Comparison of ENCODE assay signal across 11 cellular contexts in the genomic region with DNA sequence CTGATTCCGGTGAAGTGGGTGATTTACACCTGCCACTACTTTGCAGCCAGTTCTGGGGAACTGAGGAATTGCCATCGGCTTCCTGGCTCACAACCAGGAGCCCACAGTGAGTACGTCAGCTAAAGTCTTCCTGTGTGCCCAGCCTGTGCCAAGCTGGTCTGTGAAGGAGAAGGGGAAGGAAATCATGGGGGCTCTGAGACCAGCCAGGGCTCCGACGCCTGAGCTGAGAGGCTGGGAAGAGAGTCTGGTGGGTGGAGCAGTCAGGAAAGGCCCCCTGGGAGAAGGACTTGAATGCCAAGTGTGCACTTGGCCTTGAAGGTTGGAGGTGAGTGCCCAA. TPM values are rescaled to one million over a fixed set of nuclear protein-coding genes. Genes with fewer than 3 reads are reported as not detected.
DNase-seq lines count a peak whose midpoint lies in the region; ATAC-seq, FAIRE-seq and TF ChIP-seq lines count a peak whose summit lies in the region.
"Had no signal": no experiment of that assay in that cellular context is flagged by ENCODE, and none has a peak within 500 bp of the region (broad histone marks: within the 10 kb centered on the region; RNA-seq: fewer than 3 reads in every experiment).

No MANE protein-coding gene starts in this region.

- H3K4me3 ChIP-seq in astrocyte (ENCODE audit: insufficient read depth, low read depth, low read length) (no peak overlapping the region), iPS-18a (ENCODE audit: low read length) (peak overlapping the region; percentile 84), skeletal muscle satellite cell (ENCODE audit: low read length) (peak overlapping the region; percentile 83)

- no peak for FAIRE-seq in astrocyte (lab: Jason Lieb, UNC)

- no peaks in the 10 kb centered on the region for H4K20me1 ChIP-seq in astrocyte (ENCODE audit: insufficient read depth, low read length)

- H3K36me3 ChIP-seq in astrocyte (ENCODE audit: insufficient read depth, low read length) (no peaks in the 10 kb centered on the region), iPS-18a (ENCODE audit: control insufficient read depth, low read depth, low read length) (no peaks in the 10 kb centered on the region), skeletal muscle satellite cell (ENCODE audit: insufficient read depth, low read length) (no peaks in the 10 kb centered on the region)

- H3K27me3 Mint-ChIP-seq in astrocyte (ENCODE audit: low read depth, unreplicated experiment), result peaks cover 2% of the 10 kb centered on the region

- H3K9me3 Mint-ChIP-seq in astrocyte (ENCODE audit: unreplicated experiment), result no peaks in the 10 kb centered on the region
- H3K9me3 Mint-ChIP-seq: memory B cell had no signal

- H3K9me3 ChIP-seq in astrocyte (ENCODE audit: insufficient read depth, low read depth, low read length), result no peaks in the 10 kb centered on the region
- H3K9me3 ChIP-seq in iPS-18a (ENCODE audit: control insufficient read depth, low read depth, low read length), result no peaks in the 10 kb centered on the region
- no peaks in the 10 kb centered on the region for H3K9me3 ChIP-seq in skeletal muscle satellite cell (replicated peaks; ENCODE audit: low read length)

- intact Hi-C loops in left colon (cut with DNase I, micrococcal nuclease), result no loop called here

- TF ChIP-seq CTCF in astrocyte (IDR thresholded peaks at IDR 0.05; ENCODE audit: insufficient read depth, low read depth, low read length), result no peak

- no peak overlapping the region for H3K9ac ChIP-seq in astrocyte (ENCODE audit: low read length)
- no peak overlapping the region for H3K9ac ChIP-seq in iPS-18a (ENCODE audit: low read length)
- H3K9ac ChIP-seq in skeletal muscle satellite cell (ENCODE audit: low read depth, low read length), result peak overlapping the region; percentile 77

- no peaks in the 10 kb centered on the region for H3K4me1 Mint-ChIP-seq in astrocyte (ENCODE audit: low read depth, unreplicated experiment)

- H3K27ac Mint-ChIP-seq in astrocyte (ENCODE audit: unreplicated experiment), result no peak overlapping the region
- H3K27ac Mint-ChIP-seq: memory B cell had no signal

- H3K27ac ChIP-seq in astrocyte (ENCODE audit: low read depth, low read length), result no peak overlapping the region
- no peak overlapping the region for H3K27ac ChIP-seq in iPS-18a (ENCODE audit: low read length)

- H3K4me2 ChIP-seq in astrocyte (ENCODE audit: low read length) (peak overlapping the region; percentile 99), skeletal muscle satellite cell (ENCODE audit: low read length) (peak overlapping the region; percentile 95)

- ATAC-seq in left colon (no peak), GM18858 (IDR thresholded peaks at IDR 0.05; ENCODE audit: unreplicated experiment) (no peak)

- DNase-seq in DMS79 treated with DMSO at 0.1 percent for 48 hours (lab: John Stamatoyannopoulos, UW) (peak; percentile 95), astrocyte (ENCODE audit: low read depth) (no peak), Kasumi-1 (lab: John Stamatoyannopoulos, UW) (no peak), HCEC 1CT (no peak), left colon (no peak)
- DNase-seq: stimulated activated naive CD4-positive, alpha-beta T cell; T-helper 9 cell had no signal

- no peaks in the 10 kb centered on the region for H3K36me3 Mint-ChIP-seq in astrocyte (ENCODE audit: low read depth, unreplicated experiment)
- H3K36me3 Mint-ChIP-seq: memory B cell had no signal

- no peaks in the 10 kb centered on the region for H3K79me2 ChIP-seq in astrocyte (ENCODE audit: insufficient read depth, low read length)

- peak overlapping the region; percentile 98 for H2AFZ ChIP-seq in astrocyte (ENCODE audit: low read depth, low read length)

- H3K4me3 Mint-ChIP-seq in astrocyte (ENCODE audit: unreplicated experiment), result peak overlapping the region; percentile 87

- H3K27me3 ChIP-seq in astrocyte (ENCODE audit: insufficient read depth, low read length) (no peaks in the 10 kb centered on the region), iPS-18a (ENCODE audit: control insufficient read depth, insufficient read depth, low read length) (no peaks in the 10 kb centered on the region), skeletal muscle satellite cell (ENCODE audit: control insufficient read depth, insufficient read depth, low read length) (no peaks in the 10 kb centered on the region)

- peaks cover 5% of the 10 kb centered on the region for H3K4me1 ChIP-seq in astrocyte (ENCODE audit: insufficient read depth, low read length)
- peaks cover 3% of the 10 kb centered on the region for H3K4me1 ChIP-seq in iPS-18a (ENCODE audit: control insufficient read depth, low read depth, low read length)
- H3K4me1 ChIP-seq in skeletal muscle satellite cell (ENCODE audit: control insufficient read depth, insufficient read depth, low read length), result peaks cover 20% of the 10 kb centered on the region

RNA-seq across cellular contexts. Expression of a gene that starts 1.2 kb away (rescaled TPM):
- total RNA-seq in astrocyte (1.3 and 1.7 TPM in 2 replicates), left colon (1 to 10 TPM; 1.1 to 1.5 TPM)
- total RNA-seq in skeletal muscle satellite cell (2012; rRNA removed), result 3.7 and 4.1 TPM in 2 replicates

RNA-seq across cellular contexts. Expression of a gene that starts 6.1 kb away (rescaled TPM):
- total RNA-seq in astrocyte (55.1 and 57.8 TPM in 2 replicates), left colon (10 to 100 TPM; 27.3 to 31.9 TPM)
- 53.5 and 55.3 TPM in 2 replicates for total RNA-seq in skeletal muscle satellite cell (2012; rRNA removed)

RNA-seq across cellular contexts. Expression of a gene that starts 28.1 kb away (rescaled TPM):
- not detected in 2 replicates for total RNA-seq in astrocyte
- not detected in 2 replicates for total RNA-seq in skeletal muscle satellite cell (2012; rRNA removed)
- not detected for total RNA-seq in left colon

RNA-seq across cellular contexts. Expression of a gene that starts 29.5 kb away (rescaled TPM):
- total RNA-seq in astrocyte (1.7 and 2.2 TPM in 2 replicates), left colon (1,000 to 10,000 TPM; 1,260 to 2,050 TPM)
- total RNA-seq in skeletal muscle satellite cell (2012; rRNA removed), result 0.51 TPM in 1 of 2 replicates, not detected in the other

RNA-seq across cellular contexts. Expression of a gene that starts 43.2 kb away (rescaled TPM):
- total RNA-seq in astrocyte (1.9 and 2.4 TPM in 2 replicates), left colon (1 to 10 TPM; 2.8 to 7.4 TPM)
- 3.5 and 8.1 TPM in 2 replicates for total RNA-seq in skeletal muscle satellite cell (2012; rRNA removed)
